Comparison of ENCODE assay signal across 30 cellular contexts in genomic region chr13:30000373-30000770, GRCh38.
"Had no signal": no experiment of that assay in that cellular context is flagged by ENCODE, and none has a peak within 500 bp of the region (broad histone marks: within the 10 kb centered on the region; RNA-seq: fewer than 3 reads in every experiment).

No MANE protein-coding gene starts in this region.

- H2AFZ ChIP-seq: hepatocyte had no signal

- DNase-seq: activated CD4-positive, alpha-beta T cell treated with anti-CD3 and anti-CD28 coated beads for 48 hours; activated CD4-positive, alpha-beta T cell treated with anti-CD3 and anti-CD28 coated beads, Interleukin-2, amount 50 U/mL, for 48 hours; activated CD8-positive, alpha-beta memory T cell treated with anti-CD3 and anti-CD28 coated beads for 24 hours; activated gamma-delta T cell; activated naive CD8-positive, alpha-beta T cell treated with anti-CD3 and anti-CD28 coated beads, Interleukin-2, amount 50 U/mL, for 24 hours; amygdala; dermis blood vessel endothelial cell; effector CD8-positive, alpha-beta T cell; esophagus squamous epithelium; left cardiac atrium; ovary; small intestine; stimulated activated CD4-positive, alpha-beta T cell treated with anti-CD3 and anti-CD28 coated beads, Interleukin-1b, Interleukin-23, amount 100 ng/mL, for 48 hours; stimulated activated CD4-positive, alpha-beta T cell treated with anti-CD3 and anti-CD28 coated beads, Interleukin-4, amount 100 ng/mL, for 4 hours; stimulated activated CD8-positive, alpha-beta memory T cell treated with anti-CD3 and anti-CD28 coated beads, Interleukin-4, amount 100 ng/mL, for 48 hours; stimulated activated naive B cell treated with anti-CD40 and anti-IgM and Interleukin-4, amounts not matched to agents 10 μg/mL and 1 μg/mL and 100 μg/mL, for 72 hours; stomach; T-helper 1 cell; thyroid gland; upper lobe of right lung had no signal

- ATAC-seq: activated CD4-positive, CD25-positive, alpha-beta regulatory T cell treated with anti-CD3 and anti-CD28 coated beads, Interleukin-2, amount 50 U/mL, for 24 hours; activated naive CD8-positive, alpha-beta T cell treated with anti-CD3 and anti-CD28 coated beads, Interleukin-2, amount 50 U/mL, for 24 hours; gastroesophageal sphincter; left cardiac atrium; sciatic nerve; stimulated activated naive B cell treated with anti-CD40 and anti-IgM and Interleukin-4, amounts not matched to agents 10 μg/mL and 1 μg/mL and 100 μg/mL, for 72 hours; upper lobe of right lung had no signal

- H3K4me2 ChIP-seq: hepatocyte had no signal

- H3K79me2 ChIP-seq: hepatocyte had no signal

- H3K9me3 ChIP-seq: esophagus squamous epithelium, gastroesophageal sphincter, neutrophil, ovary, stomach, thyroid gland, upper lobe of right lung had no signal

- FAIRE-seq: bronchial epithelial cell, endometrium, keratinocyte, small intestine had no signal

- H3K36me3 ChIP-seq: esophagus squamous epithelium, gastroesophageal sphincter, neutrophil, ovary, stomach, thyroid gland, upper lobe of right lung had no signal

- H3K27ac ChIP-seq: epithelial cell of prostate, esophagus squamous epithelium, gastroesophageal sphincter, hepatocyte, neutrophil, ovary, stomach, thyroid gland, upper lobe of right lung, VCaP had no signal

- H3K27me3 ChIP-seq: gastroesophageal sphincter, hepatocyte, neutrophil, ovary, stomach, thyroid gland, upper lobe of right lung had no signal

- H3K4me3 ChIP-seq: esophagus squamous epithelium, gastroesophageal sphincter, hepatocyte, ovary, stomach, thyroid gland, upper lobe of right lung had no signal

- H3K4me1 ChIP-seq: esophagus squamous epithelium, gastroesophageal sphincter, stomach, thyroid gland, upper lobe of right lung had no signal
